Comparison of ENCODE assay signal across 19 cellular contexts in the genomic region with DNA sequence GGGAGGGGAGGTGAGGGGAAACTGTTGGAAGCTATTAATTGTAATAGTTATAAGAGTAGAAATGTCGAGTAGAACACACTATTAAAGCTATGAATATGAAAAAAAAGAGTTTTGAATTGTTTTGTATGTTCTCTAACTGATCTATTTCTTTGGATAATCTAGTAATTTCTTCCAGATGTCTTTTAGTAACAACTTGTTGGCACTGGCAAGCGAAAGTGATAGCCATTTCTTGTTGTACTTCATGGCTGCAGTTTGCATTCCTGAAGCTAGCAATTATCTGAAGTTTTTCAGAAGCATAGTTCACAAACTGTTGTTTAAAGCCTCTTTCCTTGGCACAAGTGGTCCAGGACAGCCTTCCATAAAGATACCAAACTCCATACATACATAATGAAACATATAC. TPM values are rescaled to one million over a fixed set of nuclear protein-coding genes. Genes with fewer than 3 reads are reported as not detected.
DNase-seq lines count a peak whose midpoint lies in the region; ATAC-seq and TF ChIP-seq lines count a peak whose summit lies in the region.
"Had no signal": no experiment of that assay in that cellular context is flagged by ENCODE, and none has a peak within 500 bp of the region (broad histone marks: within the 10 kb centered on the region; RNA-seq: fewer than 3 reads in every experiment).

No MANE protein-coding gene starts in this region.

- no peak overlapping the region for H3K9ac ChIP-seq in IMR-90 (ENCODE audit: low read depth, low read length)
- H3K9ac ChIP-seq: SK-N-SH had no signal

- H3K4me3 ChIP-seq in IMR-90 (ENCODE audit: insufficient read depth, low read depth, low read length) (no peak overlapping the region), suprapubic skin (no peak overlapping the region)
- H3K4me3 ChIP-seq: MG63 had no signal

- H4K8ac ChIP-seq in IMR-90 (ENCODE audit: low read depth in 2 of 2, low read length in 2 of 2): no peak overlapping the region

- no peaks in the 10 kb centered on the region for H3K9me3 ChIP-seq in IMR-90 (ENCODE audit: control insufficient read depth, insufficient read depth, low read length)
- H3K9me3 ChIP-seq in suprapubic skin: no peaks in the 10 kb centered on the region
- H3K9me3 ChIP-seq: Caco-2, MG63, SK-N-SH had no signal

- no peak overlapping the region for H3K4me2 ChIP-seq in IMR-90 (ENCODE audit: low read depth, low read length)
- H3K4me2 ChIP-seq: SK-N-SH had no signal

- CTCF ChIA-PET in IMR-90 (lab: Yijun Ruan, JAX): no interaction called here

- TF ChIP-seq RAD21 in IMR-90 (IDR thresholded peaks at IDR 0.05; ENCODE audit: low read length): no peak

- H3K14ac ChIP-seq in IMR-90 (replicated peaks; ENCODE audit: low read depth, low read length): no peak overlapping the region

- H3K23ac ChIP-seq in IMR-90 (ENCODE audit: low read depth, low read length): no peak overlapping the region

- no peaks in the 10 kb centered on the region; the same call in 1 of the 2 replicates for H3K9me1 ChIP-seq in IMR-90 (ENCODE audit: insufficient read depth, low read length)

- no peak for TF ChIP-seq EP300 in suprapubic skin (IDR thresholded peaks at IDR 0.05)

- H3K4ac ChIP-seq in IMR-90 (ENCODE audit: low read depth, low read length): no peak overlapping the region

- H3K4me1 ChIP-seq in IMR-90 (ENCODE audit: control insufficient read depth, insufficient read depth, low read length): no peaks in the 10 kb centered on the region; the same call in 1 of the 2 replicates
- no peaks in the 10 kb centered on the region for H3K4me1 ChIP-seq in suprapubic skin
- H3K4me1 ChIP-seq: Caco-2 had no signal

- TF ChIP-seq CTCF in AG09319 (IDR thresholded peaks at IDR 0.05; ENCODE audit: low read depth, low read length): no peak
- TF ChIP-seq CTCF in IMR-90 (conservative IDR thresholded peaks at IDR 0.05; ENCODE audit: low read depth, low read length): no peak
- no peak for TF ChIP-seq CTCF in suprapubic skin (IDR thresholded peaks at IDR 0.05)

- H2AFZ ChIP-seq in IMR-90 (replicated peaks; ENCODE audit: low read length, poor library complexity): no peak overlapping the region

- no peak overlapping the region for H2BK15ac ChIP-seq in IMR-90 (ENCODE audit: low read depth, low read length)

- no TSS peak for BruUV-seq in IMR-90 (replicated peaks; lab: Mats Ljungman, UMichigan)

- no peak overlapping the region for H2BK5ac ChIP-seq in IMR-90 (ENCODE audit: low read depth, low read length, poor library complexity, severe bottlenecking)

- no peak overlapping the region for H2AK5ac ChIP-seq in IMR-90 (ENCODE audit: low read depth, low read length)

- H4K91ac ChIP-seq in IMR-90 (ENCODE audit: insufficient read depth, low read depth, low read length): no peak overlapping the region

- 0% methylated on average over 1 of the region's 2 CpGs; no CpG with 5 or more reads in 1 of the 2 experiments for WGBS in IMR-90 (ENCODE audit: extremely low coverage in 2 of 2, insufficient read length in 1 of 2), 2 experiments
- 43% methylated on average over 2 of the region's 2 CpGs for WGBS in suprapubic skin

- H2BK20ac ChIP-seq in IMR-90 (ENCODE audit: low read depth, low read length): no peak overlapping the region

- H3K27me3 ChIP-seq in IMR-90 (ENCODE audit: control insufficient read depth, insufficient read depth, low read length): no peaks in the 10 kb centered on the region
- H3K27me3 ChIP-seq in suprapubic skin: peaks cover 7% of the 10 kb centered on the region
- H3K27me3 ChIP-seq: MG63 had no signal

- H2AK9ac ChIP-seq in IMR-90 (replicated peaks; ENCODE audit: low read depth, low read length, poor library complexity): no peak overlapping the region

- DNase-seq in AG09319 (ENCODE audit: extremely low read depth, low read depth): peak; percentile 39
- DNase-seq in IMR-90: peak; percentile 37
- peak; percentile 83 for DNase-seq in fibroblast of peridontal ligament (ENCODE audit: extremely low read depth)
- DNase-seq in stromal cell of bone marrow (ENCODE audit: low read depth): peak; percentile 18
- DNase-seq in NCI-H69 (lab: John Stamatoyannopoulos, UW): no peak
- no peak for DNase-seq in suprapubic skin (ENCODE audit: low spot score in 2 of 2)
- DNase-seq: AML-193, Caco-2, DMS53, MG63, NCI-H1105, NCI-H187, NCI-H82, SK-N-SH had no signal

- H3K27ac ChIP-seq in IMR-90 (ENCODE audit: insufficient read depth, low read length) (no peak overlapping the region), suprapubic skin (no peak overlapping the region)

- H2BK120ac ChIP-seq in IMR-90 (ENCODE audit: low read depth, low read length): no peak overlapping the region; the same call in 1 of the 2 replicates

- no peaks in the 10 kb centered on the region for H3K36me3 ChIP-seq in IMR-90 (ENCODE audit: control insufficient read depth, insufficient read depth, low read length)
- H3K36me3 ChIP-seq in suprapubic skin: no peaks in the 10 kb centered on the region
- H3K36me3 ChIP-seq: MG63 had no signal

- no peak overlapping the region for H3K56ac ChIP-seq in IMR-90 (ENCODE audit: extremely low read depth, insufficient read depth, low read length)

- POLR2A ChIA-PET in IMR-90 (lab: Charles Lee; ENCODE audit: unreplicated experiment): no interaction called here

- no peaks in the 10 kb centered on the region for H4K20me1 ChIP-seq in IMR-90 (ENCODE audit: insufficient read depth, low read length)

- H3K18ac ChIP-seq in IMR-90 (ENCODE audit: low read depth, low read length): no peak overlapping the region

- in situ Hi-C loops in IMR-90 (cut with MboI; ENCODE audit: low sequenced_read_pairs): no loop called here

- H3K79me1 ChIP-seq in IMR-90 (ENCODE audit: low read depth in 1 of 2, low read length in 2 of 2): no peaks in the 10 kb centered on the region

- no peak for TF ChIP-seq POLR2A in IMR-90 (IDR thresholded peaks at IDR 0.05; ENCODE audit: low read depth, low read length)
- TF ChIP-seq POLR2A in suprapubic skin (IDR thresholded peaks at IDR 0.05): no peak

- dilution Hi-C loops in IMR-90 (cut with HindIII; ENCODE audit: low sequenced_read_pairs, unreplicated experiment): no loop called here

- ATAC-seq in IMR-90 (ENCODE audit: low read depth): peak; percentile 61
- ATAC-seq in HG02981 (IDR thresholded peaks at IDR 0.05; ENCODE audit: unreplicated experiment): no peak
- ATAC-seq: HCT116, Panc1, Right ventricle myocardium inferior had no signal

- no peak overlapping the region for H4K5ac ChIP-seq in IMR-90 (ENCODE audit: low read depth, low read length)

- intact Hi-C loops in IMR-90 (cut with micrococcal nuclease): no loop called here

TF ChIP-seq in IMR-90, 13 proteins besides CTCF, POLR2A, EP300 and RAD21:
- TF ChIP-seq MXI1 (IDR thresholded peaks at IDR 0.05; ENCODE audit: borderline replicate concordance, low read depth, low read length) (no peak), SMC3 (IDR thresholded peaks at IDR 0.05; ENCODE audit: low read depth, low read length) (no peak), FOS (IDR thresholded peaks at IDR 0.05; ENCODE audit: low read depth, low read length) (no peak), NFE2L2 (IDR thresholded peaks at IDR 0.05; ENCODE audit: low read depth, low read length) (no peak)
- TF ChIP-seq, protein P1, sequence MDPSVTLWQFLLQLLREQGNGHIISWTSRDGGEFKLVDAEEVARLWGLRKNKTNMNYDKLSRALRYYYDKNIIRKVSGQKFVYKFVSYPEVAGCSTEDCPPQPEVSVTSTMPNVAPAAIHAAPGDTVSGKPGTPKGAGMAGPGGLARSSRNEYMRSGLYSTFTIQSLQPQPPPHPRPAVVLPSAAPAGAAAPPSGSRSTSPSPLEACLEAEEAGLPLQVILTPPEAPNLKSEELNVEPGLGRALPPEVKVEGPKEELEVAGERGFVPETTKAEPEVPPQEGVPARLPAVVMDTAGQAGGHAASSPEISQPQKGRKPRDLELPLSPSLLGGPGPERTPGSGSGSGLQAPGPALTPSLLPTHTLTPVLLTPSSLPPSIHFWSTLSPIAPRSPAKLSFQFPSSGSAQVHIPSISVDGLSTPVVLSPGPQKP (IDR thresholded peaks at IDR 0.05; ENCODE audit: borderline replicate concordance, low read depth, low read length): no peak
- TF ChIP-seq, protein P2, sequence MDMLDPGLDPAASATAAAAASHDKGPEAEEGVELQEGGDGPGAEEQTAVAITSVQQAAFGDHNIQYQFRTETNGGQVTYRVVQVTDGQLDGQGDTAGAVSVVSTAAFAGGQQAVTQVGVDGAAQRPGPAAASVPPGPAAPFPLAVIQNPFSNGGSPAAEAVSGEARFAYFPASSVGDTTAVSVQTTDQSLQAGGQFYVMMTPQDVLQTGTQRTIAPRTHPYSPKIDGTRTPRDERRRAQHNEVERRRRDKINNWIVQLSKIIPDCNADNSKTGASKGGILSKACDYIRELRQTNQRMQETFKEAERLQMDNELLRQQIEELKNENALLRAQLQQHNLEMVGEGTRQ (IDR thresholded peaks at IDR 0.05; ENCODE audit: low read depth, low read length): no peak

RNA-seq across cellular contexts. Expression of a gene that starts 49.4 kb away (rescaled TPM):
- total RNA-seq in IMR-90 (2012; rRNA removed) (not detected in 2 replicates), suprapubic skin (not detected)
- 0.02 TPM in 1 of 2 replicates, not detected in the other for polyA plus RNA-seq in IMR-90 (2012; rRNA removed)
- polyA plus RNA-seq in IMR-90 (2012; cell fraction: cytosol; rRNA removed): not detected in 2 replicates
- polyA plus RNA-seq in IMR-90 (2012; cell fraction: nucleus; rRNA removed; ENCODE audit: low replicate concordance): not detected in 2 replicates
- total RNA-seq: Caco-2, NCI-H460, Right ventricle myocardium inferior had no signal
- polyA plus RNA-seq: SK-N-SH had no signal

Comparison
In these comparisons a context has a peak if more than half of its experiments do, and no peak if none do; other contexts are left out.
1. DNase-seq: peak in AG09319 (single experiment), IMR-90 (single experiment), fibroblast of peridontal ligament (single experiment) and stromal cell of bone marrow (single experiment); none in NCI-H69 (single experiment) and suprapubic skin (0 of 2).